In the genomic region with DNA sequence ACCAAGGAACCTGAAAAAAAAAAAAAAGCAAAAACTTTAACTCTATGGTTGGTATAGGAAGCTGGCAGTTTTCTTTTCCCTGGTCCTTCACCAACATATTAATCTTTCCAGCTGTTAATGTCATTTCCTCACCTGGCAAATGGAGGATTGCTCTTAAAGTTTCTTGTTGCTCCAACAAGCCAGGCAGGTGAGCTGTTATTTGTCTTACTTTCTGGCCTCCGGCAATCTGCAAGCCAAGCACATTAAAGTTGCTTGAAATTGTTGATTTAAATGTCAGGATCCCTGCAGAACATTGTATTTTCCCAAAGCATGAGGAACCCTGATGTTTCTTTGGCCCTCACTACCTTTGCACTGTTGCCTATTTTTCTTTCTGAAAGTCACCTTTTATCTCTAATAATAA, we compare ENCODE assay signal across 14 cellular contexts.
"Had no signal": no experiment of that assay in that cellular context is flagged by ENCODE, and none has a peak within 500 bp of the region (broad histone marks: within the 10 kb centered on the region; RNA-seq: fewer than 3 reads in every experiment).

No MANE protein-coding gene starts in this region.

- H3K4me3 Mint-ChIP-seq: naive thymus-derived CD8-positive, alpha-beta T cell had no signal

- H3K4me1 ChIP-seq: heart left ventricle, right atrium auricular region, sigmoid colon, stomach had no signal

- H3K27ac ChIP-seq: heart left ventricle, neutrophil, right atrium auricular region, sigmoid colon, skin epidermis, stomach had no signal

- H3K27me3 ChIP-seq: heart left ventricle, neutrophil, right atrium auricular region, sigmoid colon, stomach had no signal

- H3K36me3 ChIP-seq: heart left ventricle, neutrophil, right atrium auricular region, sigmoid colon, stomach had no signal

- ATAC-seq: heart left ventricle; left colon; mucosa of descending colon; naive thymus-derived CD8-positive, alpha-beta T cell had no signal

- H3K27ac Mint-ChIP-seq: naive thymus-derived CD8-positive, alpha-beta T cell had no signal

- H3K27me3 Mint-ChIP-seq: naive thymus-derived CD8-positive, alpha-beta T cell had no signal

- H3K4me3 ChIP-seq: heart left ventricle, mucosa of descending colon, right atrium auricular region, sigmoid colon, skin epidermis, stomach had no signal

- DNase-seq: dermis blood vessel endothelial cell; heart left ventricle; hippocampal formation; left colon; mucosa of descending colon; naive thymus-derived CD8-positive, alpha-beta T cell; sigmoid colon; stimulated activated CD4-positive, alpha-beta T cell treated with anti-CD3 and anti-CD28 coated beads, Interleukin-12 subunit alpha, Interleukin-12 subunit beta, amount 100 ng/mL, for 4 hours; stimulated activated naive CD4-positive, alpha-beta T cell; stomach; trophoblast cell had no signal

- H3K4me1 Mint-ChIP-seq: naive thymus-derived CD8-positive, alpha-beta T cell had no signal

- H3K9me3 ChIP-seq: neutrophil had no signal
